Comparison of ENCODE assay signal across 22 cellular contexts in genomic region chr1:3226191-3226590, GRCh38.
DNase-seq lines count a peak whose midpoint lies in the region; ATAC-seq and TF ChIP-seq lines count a peak whose summit lies in the region.
"Had no signal": no experiment of that assay in that cellular context is flagged by ENCODE, and none has a peak within 500 bp of the region (broad histone marks: within the 10 kb centered on the region; RNA-seq: fewer than 3 reads in every experiment).

No MANE protein-coding gene starts in this region.

- H3K9me3 ChIP-seq in ascending aorta (no peaks in the 10 kb centered on the region), neural progenitor cell (ENCODE audit: low read depth) (no peaks in the 10 kb centered on the region), tibial artery (no peaks in the 10 kb centered on the region), prostate gland (no peaks in the 10 kb centered on the region)
- H3K9me3 ChIP-seq: A549; BE2C; BLaER1 treated with 17β-estradiol and CSF1 and Interleukin-3, amounts not matched to agents 10 nM and 100 nM had no signal

- H3K4me3 Mint-ChIP-seq in neural progenitor cell = no peak overlapping the region
- H3K4me3 Mint-ChIP-seq: CD14-positive monocyte; CD4-positive, alpha-beta T cell; CD8-positive, alpha-beta memory T cell; GM23338; H9 had no signal

- H3K4me2 ChIP-seq in neural progenitor cell = peak overlapping the region; percentile 28
- H3K4me2 ChIP-seq: A549; BLaER1 treated with 17β-estradiol and CSF1 and Interleukin-3, amounts not matched to agents 10 nM and 100 nM; GM23338 had no signal

- H4K20me1 ChIP-seq in neural progenitor cell (ENCODE audit: low read depth) = peaks cover 10% of the 10 kb centered on the region

- no peak for TF ChIP-seq CTCF in ascending aorta (IDR thresholded peaks at IDR 0.05)
- TF ChIP-seq CTCF in neural progenitor cell (IDR thresholded peaks at IDR 0.05) = no peak
- no peak for TF ChIP-seq CTCF in tibial artery (IDR thresholded peaks at IDR 0.05)
- no peak for TF ChIP-seq CTCF in prostate gland (IDR thresholded peaks at IDR 0.05)

- intact Hi-C loops in ascending aorta (cut with DNase I) = no loop called here
- intact Hi-C loops in tibial artery (cut with DNase I; ENCODE audit: low total_unique reads) = no loop called here
- intact Hi-C loops in prostate gland (cut with DNase I) = loop anchor here (10.0 kb wide), 1 partner anchor 151 kb away; no protein-coding TSS in a partner anchor

- H3K36me3 Mint-ChIP-seq in neural progenitor cell = peaks cover 2% of the 10 kb centered on the region
- H3K36me3 Mint-ChIP-seq: CD14-positive monocyte; CD8-positive, alpha-beta memory T cell had no signal

- H3K27me3 Mint-ChIP-seq in neural progenitor cell (ENCODE audit: insufficient read depth, low read depth) = peaks cover 29% of the 10 kb centered on the region
- H3K27me3 Mint-ChIP-seq: CD4-positive, alpha-beta T cell; CD8-positive, alpha-beta memory T cell had no signal

- H3K27ac Mint-ChIP-seq in neural progenitor cell = no peak overlapping the region
- H3K27ac Mint-ChIP-seq: CD14-positive monocyte; CD4-positive, alpha-beta T cell; GM23338; H9 had no signal

- TF ChIP-seq POLR2A in prostate gland (IDR thresholded peaks at IDR 0.05) = no peak

- peaks cover 6% of the 10 kb centered on the region for H3F3A ChIP-seq in neural progenitor cell (ENCODE audit: low read depth)

- WGBS in prostate gland = 12% methylated on average over 15 of the region's 15 CpGs

- no peak overlapping the region for H3K9ac ChIP-seq in neural progenitor cell
- H3K9ac ChIP-seq: BLaER1 treated with 17β-estradiol and CSF1 and Interleukin-3, amounts not matched to agents 10 nM and 100 nM had no signal

- ATAC-seq in HG03025 (IDR thresholded peaks at IDR 0.05; ENCODE audit: low FRiP score, unreplicated experiment) (no peak), HG03460 (IDR thresholded peaks at IDR 0.05; ENCODE audit: unreplicated experiment) (no peak)
- ATAC-seq: A549, GM23338, HCT116 had no signal

- no peaks in the 10 kb centered on the region for H3K9me3 Mint-ChIP-seq in neural progenitor cell
- H3K9me3 Mint-ChIP-seq: CD14-positive monocyte; CD4-positive, alpha-beta T cell; CD8-positive, alpha-beta memory T cell; GM23338; H9 had no signal

- H3K4me1 ChIP-seq in ascending aorta (peaks cover 16 to 35% of the 10 kb centered on the region in 2 donors), neural progenitor cell (peaks cover 27% of the 10 kb centered on the region), tibial artery (peaks cover 0 to 49% (median 25%) of the 10 kb centered on the region in 4 donors), prostate gland (replicated peaks) (no peaks in the 10 kb centered on the region)
- H3K4me1 ChIP-seq: A549, BE2C had no signal

- H3K27ac ChIP-seq in ascending aorta = peak overlapping the region; percentile 36 to 43
- H3K27ac ChIP-seq in neural progenitor cell = no peak overlapping the region
- peak overlapping the region; percentile 31 to 49 for H3K27ac ChIP-seq in tibial artery
- no peak overlapping the region for H3K27ac ChIP-seq in prostate gland
- H3K27ac ChIP-seq: 22Rv1; A549; BLaER1 treated with 17β-estradiol and CSF1 and Interleukin-3, amounts not matched to agents 10 nM and 100 nM had no signal

- no peaks in the 10 kb centered on the region for H3K27me3 ChIP-seq in ascending aorta
- H3K27me3 ChIP-seq in neural progenitor cell = no peaks in the 10 kb centered on the region
- no peaks in the 10 kb centered on the region for H3K27me3 ChIP-seq in tibial artery
- H3K27me3 ChIP-seq in prostate gland (replicated peaks; ENCODE audit: insufficient read depth) = peaks cover 2% of the 10 kb centered on the region

- H2AFZ ChIP-seq in neural progenitor cell (replicated peaks) = no peak overlapping the region
- H2AFZ ChIP-seq: GM23338 had no signal

- peak overlapping the region in 1 of 2 donors; percentile 30 for H3K4me3 ChIP-seq in ascending aorta
- H3K4me3 ChIP-seq in neural progenitor cell = no peak overlapping the region
- no peak overlapping the region for H3K4me3 ChIP-seq in tibial artery
- H3K4me3 ChIP-seq in prostate gland = no peak overlapping the region
- H3K4me3 ChIP-seq: A549; BLaER1 treated with 17β-estradiol and CSF1 and Interleukin-3, amounts not matched to agents 10 nM and 100 nM; GM23338 had no signal

- H3K4me1 Mint-ChIP-seq in neural progenitor cell = peaks cover 72% of the 10 kb centered on the region
- H3K4me1 Mint-ChIP-seq: CD8-positive, alpha-beta memory T cell had no signal

- no peaks in the 10 kb centered on the region for H3K79me2 ChIP-seq in neural progenitor cell (ENCODE audit: low read depth)

- H3K36me3 ChIP-seq in ascending aorta = no peaks in the 10 kb centered on the region
- no peaks in the 10 kb centered on the region for H3K36me3 ChIP-seq in neural progenitor cell
- no peaks in the 10 kb centered on the region for H3K36me3 ChIP-seq in tibial artery
- H3K36me3 ChIP-seq in prostate gland = no peaks in the 10 kb centered on the region
- H3K36me3 ChIP-seq: BE2C; BLaER1 treated with 17β-estradiol and CSF1 and Interleukin-3, amounts not matched to agents 10 nM and 100 nM had no signal

- peak; percentile 52 for DNase-seq in 8988T
- no peak for DNase-seq in ascending aorta (ENCODE audit: low spot score in 2 of 2)
- DNase-seq in neural progenitor cell (ENCODE audit: low spot score) = no peak
- DNase-seq in tibial artery = no peak
- DNase-seq in prostate gland (ENCODE audit: low spot score) = no peak
- DNase-seq: ACHN; AML-193; BE2C; CD4-positive, alpha-beta T cell; CD8-positive, alpha-beta memory T cell; DMS 273 treated with DMSO at 0.1 percent for 48 hours; DMS79 treated with DMSO at 0.1 percent for 48 hours; GF-D8; H9 had no signal

Comparison
In these comparisons a context has a peak if more than half of its experiments do, and no peak if none do; other contexts are left out.
1. H3K27ac ChIP-seq: peak in ascending aorta (2 of 2) and tibial artery (2 of 2); none in neural progenitor cell (single experiment) and prostate gland (0 of 2).